Comparison of ENCODE assay signal across 1 cellular context in genomic region chr1:21813542-21813941, GRCh38.
TF ChIP-seq lines count a peak whose summit lies in the region.

No MANE protein-coding gene starts in this region.

TF ChIP-seq in GM12878, 131 proteins besides CTCF, POLR2A, EP300 and RAD21:
- TF ChIP-seq MAX (IDR thresholded peaks at IDR 0.05; ENCODE audit: low read depth, low read length) (no peak), TCF7 (IDR thresholded peaks at IDR 0.05; ENCODE audit: borderline replicate concordance) (no peak), MTA3 (IDR thresholded peaks at IDR 0.05; ENCODE audit: borderline replicate concordance, low read length) (no peak), SKIL (IDR thresholded peaks at IDR 0.05; ENCODE audit: low read depth, poor library complexity, severe bottlenecking) (no peak), STAT1 (conservative IDR thresholded peaks at IDR 0.05) (no peak), CBX5 (IDR thresholded peaks at IDR 0.05; ENCODE audit: low read depth) (no peak)
